ENCODE assay signal across 10 cellular contexts in the genomic region with DNA sequence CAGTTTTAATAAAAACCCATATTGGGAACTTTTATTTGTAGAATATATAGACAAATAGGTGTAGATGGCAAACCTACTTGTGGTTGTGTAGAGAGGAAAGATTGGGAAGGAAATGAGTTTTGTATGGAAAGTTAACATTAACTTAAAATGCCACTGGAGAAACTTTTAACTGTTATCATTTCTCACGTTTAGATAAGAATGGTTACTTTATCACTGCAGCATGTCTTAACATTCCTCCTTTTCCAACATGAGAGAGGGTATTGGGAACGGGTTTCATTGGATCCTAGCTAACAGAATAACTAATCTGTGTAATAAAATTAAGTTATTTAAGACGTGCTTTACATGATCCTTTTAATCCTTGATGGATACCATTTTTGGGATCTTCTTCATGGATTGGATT. TPM values are rescaled to one million over a fixed set of nuclear protein-coding genes. Genes with fewer than 3 reads are reported as not detected.
DNase-seq lines count a peak whose midpoint lies in the region; ATAC-seq and TF ChIP-seq lines count a peak whose summit lies in the region.
"Had no signal": no experiment of that assay in that cellular context is flagged by ENCODE, and none has a peak within 500 bp of the region (broad histone marks: within the 10 kb centered on the region; RNA-seq: fewer than 3 reads in every experiment).

No MANE protein-coding gene starts in this region.

- H3K4me3 ChIP-seq in GM23338 (peak overlapping the region; percentile 71), SJSA1 (peak overlapping the region; percentile 72), esophagus squamous epithelium (peak overlapping the region in 3 of 4 donors; percentile 84 to 100 (median 99)), gastrocnemius medialis (peak overlapping the region; percentile 84 to 99 (median 95))

- peaks cover 12% of the 10 kb centered on the region; the same call in 1 of the 2 replicates for H4K20me1 ChIP-seq in GM23338 (replicated peaks; ENCODE audit: insufficient read depth)

- no peaks in the 10 kb centered on the region for H3K9me3 Mint-ChIP-seq in GM23338

- no peak overlapping the region for H2AFZ ChIP-seq in GM23338

- no peaks in the 10 kb centered on the region for H3K27me3 ChIP-seq in GM23338 (ENCODE audit: insufficient read depth)
- H3K27me3 ChIP-seq in SJSA1 (replicated peaks), result no peaks in the 10 kb centered on the region
- no peaks in the 10 kb centered on the region for H3K27me3 ChIP-seq in esophagus squamous epithelium
- H3K27me3 ChIP-seq in gastrocnemius medialis, result no peaks in the 10 kb centered on the region

- in situ Hi-C loops in gastrocnemius medialis (cut with MboI; ENCODE audit: low sequenced_read_pairs in 4 of 4), result loop anchor here in 1 of 4 donors (25.0 kb wide), 1 partner anchor 249 kb away; a partner anchor contains a TSS

- H3K9me2 ChIP-seq in GM23338 (ENCODE audit: insufficient read depth), result no peaks in the 10 kb centered on the region

- H3K36me3 Mint-ChIP-seq in GM23338 (ENCODE audit: low read depth), result peaks cover 16% of the 10 kb centered on the region

- H3K4me1 Mint-ChIP-seq in GM23338, result peaks cover 32% of the 10 kb centered on the region

- TF ChIP-seq CTCF in GM23338 (conservative IDR thresholded peaks at IDR 0.05; ENCODE audit: low read depth in 2 of 2) (no peak), esophagus squamous epithelium (IDR thresholded peaks at IDR 0.05) (no peak), gastrocnemius medialis (IDR thresholded peaks at IDR 0.05 in 4 of 5, conservative IDR thresholded peaks at IDR 0.05 in 1 of 5) (no peak)

- ATAC-seq in GM23338 (no peak), gastrocnemius medialis (no peak)
- no peak for ATAC-seq in activated CD4-positive, CD25-positive, alpha-beta regulatory T cell treated with anti-CD3 and anti-CD28 coated beads, Interleukin-2, amount 50 U/mL, for 24 hours

- no peak for DNase-seq in GM23338 (ENCODE audit: low spot score)
- DNase-seq in SJSA1 (ENCODE audit: low read depth in 1 of 2, low spot score in 2 of 2), result no peak
- DNase-seq in esophagus squamous epithelium (lab: John Stamatoyannopoulos, UW), result no peak
- DNase-seq in gastrocnemius medialis, result no peak
- no peak for DNase-seq in stimulated activated CD4-positive, alpha-beta T cell treated with anti-CD3 and anti-CD28 coated beads, Interleukin-4, amount 100 ng/mL, for 1 hour
- DNase-seq in HCEC 1CT, result no peak
- no peak for DNase-seq in activated CD4-positive, alpha-beta T cell treated with anti-CD3 and anti-CD28 coated beads, Interleukin-2, amount 50 U/mL, for 4 hours
- DNase-seq: anterior cingulate cortex, NCI-H345 had no signal

- H3K4me1 ChIP-seq in GM23338 (ENCODE audit: insufficient read depth) (peaks cover 22% of the 10 kb centered on the region), SJSA1 (replicated peaks) (peaks cover 4% of the 10 kb centered on the region; the same call in 1 of the 2 replicates), esophagus squamous epithelium (peaks cover 22 to 72% (median 28%) of the 10 kb centered on the region in 3 donors), gastrocnemius medialis (peaks cover 44 to 47% of the 10 kb centered on the region in 2 donors)

- peak overlapping the region; percentile 90 for H3K4me3 Mint-ChIP-seq in GM23338

- H3K27ac Mint-ChIP-seq in GM23338, result peak overlapping the region; percentile 100

- intact Hi-C loops in esophagus squamous epithelium (cut with DNase I) (no loop called here), gastrocnemius medialis (cut with DNase I; ENCODE audit: low total_unique reads) (loop anchor here (5.0 kb wide), 1 partner anchor 61 kb away; no protein-coding TSS in a partner anchor)

- 0 out of 2 replicates have a peak, but pooled peaks cover 6% of the 10 kb centered on the region for H3F3A ChIP-seq in GM23338 (replicated peaks; ENCODE audit: low read depth)

- WGBS in esophagus squamous epithelium, 2 donors, result 10 to 12% methylated on average over 3 of the region's 3 CpGs

- H3K9me3 ChIP-seq in SJSA1 (replicated peaks), result no peaks in the 10 kb centered on the region
- H3K9me3 ChIP-seq in esophagus squamous epithelium, result no peaks in the 10 kb centered on the region
- no peaks in the 10 kb centered on the region for H3K9me3 ChIP-seq in gastrocnemius medialis

- peak overlapping the region; percentile 81 for H3K4me2 ChIP-seq in GM23338

- no peak for TF ChIP-seq POLR2A in esophagus squamous epithelium (IDR thresholded peaks at IDR 0.05)
- no peak for TF ChIP-seq POLR2A in gastrocnemius medialis (IDR thresholded peaks at IDR 0.05)

- peaks cover 60% of the 10 kb centered on the region for H3K79me2 ChIP-seq in GM23338 (replicated peaks; ENCODE audit: insufficient read depth)

- peaks cover 14% of the 10 kb centered on the region for H3K27me3 Mint-ChIP-seq in GM23338 (ENCODE audit: insufficient read depth, low read depth, poor library complexity)

- H3K36me3 ChIP-seq in GM23338 (ENCODE audit: insufficient read depth) (no peaks in the 10 kb centered on the region), SJSA1 (peaks cover 42% of the 10 kb centered on the region), esophagus squamous epithelium (peaks cover 0 to 33% (median 0%) of the 10 kb centered on the region in 3 donors), gastrocnemius medialis (peaks cover 0 to 8% of the 10 kb centered on the region in 2 donors)

- H3K27ac ChIP-seq in GM23338 (ENCODE audit: low read depth) (peak overlapping the region; percentile 99), SJSA1 (peak overlapping the region; percentile 95; the same call in 1 of the 2 replicates), esophagus squamous epithelium (peak overlapping the region in 2 of 4 donors; percentile 99 to 100), gastrocnemius medialis (peak overlapping the region; percentile 99 to 100 (median 100))

TF ChIP-seq in GM23338, 12 proteins besides CTCF, POLR2A, EP300 and RAD21 (continues in another document):
- TF ChIP-seq, protein P1, sequence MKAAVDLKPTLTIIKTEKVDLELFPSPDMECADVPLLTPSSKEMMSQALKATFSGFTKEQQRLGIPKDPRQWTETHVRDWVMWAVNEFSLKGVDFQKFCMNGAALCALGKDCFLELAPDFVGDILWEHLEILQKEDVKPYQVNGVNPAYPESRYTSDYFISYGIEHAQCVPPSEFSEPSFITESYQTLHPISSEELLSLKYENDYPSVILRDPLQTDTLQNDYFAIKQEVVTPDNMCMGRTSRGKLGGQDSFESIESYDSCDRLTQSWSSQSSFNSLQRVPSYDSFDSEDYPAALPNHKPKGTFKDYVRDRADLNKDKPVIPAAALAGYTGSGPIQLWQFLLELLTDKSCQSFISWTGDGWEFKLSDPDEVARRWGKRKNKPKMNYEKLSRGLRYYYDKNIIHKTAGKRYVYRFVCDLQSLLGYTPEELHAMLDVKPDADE (IDR thresholded peaks at IDR 0.05), result no peak

RNA-seq across cellular contexts. Expression of a gene that starts 1.8 kb away (rescaled TPM):
- total RNA-seq in GM23338 (2014; rRNA removed; shearing (Covaris generic)), result 53.1 and 57.3 TPM in 2 replicates
- 31.5 and 40.3 TPM in 2 replicates for polyA plus RNA-seq in GM23338 (2016; fragmentation: Nextera tagmentation; extraction: Ambion mirVana)
- total RNA-seq in SJSA1 (2014; rRNA removed; shearing (Covaris generic)), result 66.4 and 68.2 TPM in 2 replicates
- total RNA-seq in esophagus squamous epithelium, result 10 to 100 TPM; 29.4 to 77.6 (median 50.0) TPM
- total RNA-seq in gastrocnemius medialis, result 10 to 100 TPM; 49.2 to 79.7 (median 54.0) TPM

RNA-seq across cellular contexts. Expression of a gene that starts 20.4 kb away (rescaled TPM):
- 4.8 and 5.2 TPM in 2 replicates for total RNA-seq in GM23338 (2014; rRNA removed; shearing (Covaris generic))
- 70.5 and 76.8 TPM in 2 replicates for polyA plus RNA-seq in GM23338 (2016; fragmentation: Nextera tagmentation; extraction: Ambion mirVana)
- 9.8 and 13.6 TPM in 2 replicates for total RNA-seq in SJSA1 (2014; rRNA removed; shearing (Covaris generic))
- total RNA-seq in esophagus squamous epithelium (10 to 100 TPM in 1 of 4 donors, 1 to 10 TPM in 2, under 1 TPM in 1; 0.91 to 12.6 (median 4.4) TPM), gastrocnemius medialis (10 to 100 TPM; 19.3 to 32.6 (median 31.3) TPM)
